Comparison of ENCODE assay signal across 9 cellular contexts in genomic region chr18:75213610-75214009, GRCh38. TPM values are rescaled to one million over a fixed set of nuclear protein-coding genes. Genes with fewer than 3 reads are reported as not detected.
DNase-seq lines count a peak whose midpoint lies in the region; ATAC-seq and TF ChIP-seq lines count a peak whose summit lies in the region.
"Had no signal": no experiment of that assay in that cellular context is flagged by ENCODE, and none has a peak within 500 bp of the region (broad histone marks: within the 10 kb centered on the region; RNA-seq: fewer than 3 reads in every experiment).

No MANE protein-coding gene starts in this region.

- no peak for ATAC-seq in activated CD4-positive, alpha-beta T cell treated with anti-CD3 and anti-CD28 coated beads for 36 hours
- ATAC-seq in GM21825 (IDR thresholded peaks at IDR 0.05; ENCODE audit: unreplicated experiment): no peak

- no peaks in the 10 kb centered on the region for H3K9me3 Mint-ChIP-seq in activated CD4-positive, alpha-beta T cell treated with anti-CD3 and anti-CD28 coated beads for 36 hours (ENCODE audit: low read depth)

- peaks cover 11% of the 10 kb centered on the region for H3K36me3 Mint-ChIP-seq in activated CD4-positive, alpha-beta T cell treated with anti-CD3 and anti-CD28 coated beads for 36 hours (ENCODE audit: low read depth)

- peaks cover 53% of the 10 kb centered on the region for H3K4me1 Mint-ChIP-seq in activated CD4-positive, alpha-beta T cell treated with anti-CD3 and anti-CD28 coated beads for 36 hours

- intact Hi-C loops in activated CD4-positive, alpha-beta T cell treated with anti-CD3 and anti-CD28 coated beads for 36 hours (cut with DNase I, micrococcal nuclease): loop anchor here (5.0 to 10.0 kb wide), 6 partner anchors 416 to 1281 kb away; partner anchors contain the start of genes CNDP2 (in 1 of the 2), CYB5A (in 1 of the 2) and ZNF516 (in 1 of the 2)

- CTCF ChIA-PET in activated CD4-positive, alpha-beta T cell treated with anti-CD3 and anti-CD28 coated beads for 36 hours (lab: Charles Lee): interaction anchor here (1.1 kb wide), 1 partner anchor 12 kb away, joined by 4 read pairs; no protein-coding TSS in a partner anchor

- H3K27me3 Mint-ChIP-seq in activated CD4-positive, alpha-beta T cell treated with anti-CD3 and anti-CD28 coated beads for 36 hours: no peaks in the 10 kb centered on the region

- peak overlapping the region; percentile 68 for H3K4me3 ChIP-seq in epithelial cell of proximal tubule (ENCODE audit: low read depth, low read length)

- TF ChIP-seq CTCF in epithelial cell of proximal tubule (conservative IDR thresholded peaks at IDR 0.05; ENCODE audit: low read depth, low read length): no peak

- DNase-seq in activated CD4-positive, alpha-beta T cell treated with anti-CD3 and anti-CD28 coated beads for 36 hours: no peak
- no peak for DNase-seq in activated CD4-positive, alpha-beta T cell treated with anti-CD3 and anti-CD28 coated beads for 4 hours
- DNase-seq in NCI-H524 treated with DMSO at 0.1 percent for 48 hours (lab: John Stamatoyannopoulos, UW) (peak; percentile 47), epithelial cell of proximal tubule (ENCODE audit: low read depth) (no peak), stromal cell of bone marrow (ENCODE audit: low read depth) (peak; percentile 60), HK-2 (ENCODE audit: unreplicated experiment) (no peak)
- no peak for DNase-seq in stimulated activated CD4-positive, alpha-beta T cell treated with anti-CD3 and anti-CD28 coated beads, Interleukin-2, amount 100 ng/mL, for 48 hours
- DNase-seq: NCI-H2107 had no signal

- H3K4me3 Mint-ChIP-seq in activated CD4-positive, alpha-beta T cell treated with anti-CD3 and anti-CD28 coated beads for 36 hours: peak overlapping the region; percentile 17

- POLR2A ChIA-PET in activated CD4-positive, alpha-beta T cell treated with anti-CD3 and anti-CD28 coated beads for 36 hours (lab: Charles Lee): no interaction called here

- H3K27ac Mint-ChIP-seq in activated CD4-positive, alpha-beta T cell treated with anti-CD3 and anti-CD28 coated beads for 36 hours: peak overlapping the region; percentile 51

RNA-seq across cellular contexts. Expression of gene TSHZ1, which starts 3.0 kb away (rescaled TPM):
- 10 to 100 TPM; 12.0 to 13.4 TPM for total RNA-seq in activated CD4-positive, alpha-beta T cell treated with anti-CD3 and anti-CD28 coated beads for 36 hours
- total RNA-seq in epithelial cell of proximal tubule: 4.9 and 5.1 TPM in 2 replicates

RNA-seq across cellular contexts. Expression of gene PTGR3, which starts 4.7 kb away (rescaled TPM):
- 10 to 100 TPM; 14.4 to 23.3 TPM for total RNA-seq in activated CD4-positive, alpha-beta T cell treated with anti-CD3 and anti-CD28 coated beads for 36 hours
- total RNA-seq in epithelial cell of proximal tubule: 7.8 and 11.8 TPM in 2 replicates

Comparison
In these comparisons a context has a peak if more than half of its experiments do, and no peak if none do; other contexts are left out.
1. DNase-seq: peak in NCI-H524 treated with DMSO at 0.1 percent for 48 hours (single experiment) and stromal cell of bone marrow (single experiment); none in activated CD4-positive, alpha-beta T cell treated with anti-CD3 and anti-CD28 coated beads for 36 hours (single experiment), activated CD4-positive, alpha-beta T cell treated with anti-CD3 and anti-CD28 coated beads for 4 hours (0 of 2), epithelial cell of proximal tubule (single experiment), stimulated activated CD4-positive, alpha-beta T cell treated with anti-CD3 and anti-CD28 coated beads, Interleukin-2, amount 100 ng/mL, for 48 hours (0 of 2) and HK-2 (single experiment).